ENCODE assay signal across 8 cellular contexts in the genomic region with DNA sequence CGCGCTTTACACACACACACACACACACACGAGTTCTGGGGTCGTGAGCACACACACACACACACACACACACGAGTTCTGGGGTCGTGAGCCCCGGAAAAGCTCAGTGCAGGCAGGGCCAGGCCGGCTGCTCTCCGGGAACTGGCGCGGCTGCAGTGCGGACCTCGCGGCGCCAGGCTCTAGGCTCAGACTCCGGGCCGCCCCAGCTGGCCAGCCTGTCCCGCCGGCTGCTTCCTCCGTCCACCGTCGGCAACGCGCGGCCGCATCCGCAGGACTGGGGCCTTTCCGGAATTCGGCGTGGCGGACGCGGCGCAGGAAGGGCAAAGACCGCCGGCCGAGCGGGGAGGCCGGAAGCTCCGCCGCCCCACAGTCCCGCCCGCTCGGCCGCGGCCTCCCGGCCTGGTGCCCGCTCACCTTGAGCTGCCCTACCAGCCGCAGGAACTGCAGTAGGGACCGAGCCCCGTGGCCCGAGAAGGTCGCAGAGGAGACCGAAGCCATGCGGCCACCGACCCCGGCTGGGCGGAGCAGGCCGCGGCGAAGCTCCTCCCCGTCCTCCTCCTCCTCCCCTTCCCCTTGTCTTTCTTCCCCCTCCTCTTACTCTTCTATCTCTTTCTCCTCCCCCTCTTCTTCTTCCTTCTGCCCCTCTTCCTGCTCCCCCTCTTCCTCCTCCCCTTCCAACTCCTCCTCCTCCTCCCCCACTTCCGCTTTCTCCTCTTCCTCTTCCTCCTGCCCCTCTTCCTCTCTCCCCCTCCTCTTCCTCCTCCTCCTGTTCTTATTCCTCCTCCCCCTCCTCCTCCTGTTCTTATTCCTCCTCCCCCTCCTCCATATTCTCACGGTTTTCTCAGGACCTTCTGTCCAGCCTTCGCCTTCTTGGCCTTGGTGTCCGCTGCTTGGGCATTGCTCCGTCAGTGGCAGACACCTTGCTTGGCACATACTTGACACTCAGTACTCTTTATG. TPM values are rescaled to one million over a fixed set of nuclear protein-coding genes. Genes with fewer than 3 reads are reported as not detected.
A peak's percentile ranks its signal among the peaks of the same experiment; 100 is the strongest.
DNase-seq lines count a peak whose midpoint lies in the region; ATAC-seq and TF ChIP-seq lines count a peak whose summit lies in the region.

A gene with protein sequence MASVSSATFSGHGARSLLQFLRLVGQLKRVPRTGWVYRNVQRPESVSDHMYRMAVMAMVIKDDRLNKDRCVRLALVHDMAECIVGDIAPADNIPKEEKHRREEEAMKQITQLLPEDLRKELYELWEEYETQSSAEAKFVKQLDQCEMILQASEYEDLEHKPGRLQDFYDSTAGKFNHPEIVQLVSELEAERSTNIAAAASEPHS (minus strand): TSS at position 533 of the 957 bp plus-strand sequence. CDS start 35 bp downstream, at position 498.

- WGBS in lower leg skin, 2 donors: 4 to 8% methylated on average over 29 to 67 of the region's 67 CpGs

- H3K27ac ChIP-seq in duodenal mucosa (ENCODE audit: low read depth, low read length): peak within 1 kb of the TSS; percentile 62

- peaks cover 11 to 14% of the 10 kb centered on the region in 2 donors for H3K4me1 ChIP-seq in duodenal mucosa (ENCODE audit: control insufficient read depth in 1 of 2, insufficient read depth in 2 of 2, low read length in 2 of 2)

- no peaks in the 10 kb centered on the region for H3K9me3 ChIP-seq in duodenal mucosa (ENCODE audit: control insufficient read depth in 1 of 2, low read length in 2 of 2)

- H3K4me3 ChIP-seq in duodenal mucosa (ENCODE audit: low read depth in 1 of 2, low read length in 2 of 2): peak within 1 kb of the TSS; percentile 73 to 84
- H3K4me3 ChIP-seq in lower leg skin (ENCODE audit: low read depth, poor library complexity, severe bottlenecking): peak within 1 kb of the TSS; percentile 73

- in situ Hi-C loops in ACHN (cut with HindIII; ENCODE audit: low pct_ligation_motif_present, low pct_unique_long_range_greater_than_20kb, low sequenced_read_pairs): no loop called here

- DNase-seq in ACHN: peak; percentile 73
- peak; percentile 37 for DNase-seq in NCI-H345 treated with DMSO at 0.1 percent for 48 hours (lab: John Stamatoyannopoulos, UW; ENCODE audit: unreplicated experiment)
- peak; percentile 22 for DNase-seq in activated CD4-positive, alpha-beta T cell treated with anti-CD3 and anti-CD28 coated beads, Interleukin-2, amount 50 U/mL, for 1 hour
- DNase-seq in lower leg skin (ENCODE audit: low spot score in 2 of 2): peak; percentile 26 to 92
- peak in 2 of 3 donors; percentile 4 to 35 for DNase-seq in stimulated activated CD4-positive, alpha-beta T cell treated with anti-CD3 and anti-CD28 coated beads, TNF-alpha, amount 100 ng/mL, for 1 hour (ENCODE audit: low read depth in 3 of 3, low spot score in 1 of 3)

- intact Hi-C loops in lower leg skin (cut with DNase I; ENCODE audit: low total_unique reads): no loop called here

- no peaks in the 10 kb centered on the region for H3K27me3 ChIP-seq in duodenal mucosa (ENCODE audit: control insufficient read depth in 1 of 2, insufficient read depth in 2 of 2, low read length in 2 of 2)

- peaks cover 1 to 9% of the 10 kb centered on the region in 2 donors for H3K36me3 ChIP-seq in duodenal mucosa (ENCODE audit: control insufficient read depth in 1 of 2, insufficient read depth in 2 of 2, low read length in 2 of 2)

- peak in 1 of 3 donors; percentile 39 for TF ChIP-seq CTCF in lower leg skin (IDR thresholded peaks at IDR 0.05)

- peak within 1 kb of the TSS; percentile 58 to 88 for H3K9ac ChIP-seq in duodenal mucosa (ENCODE audit: low read depth in 1 of 2, low read length in 2 of 2)

- ATAC-seq in GM18517 (IDR thresholded peaks at IDR 0.05; ENCODE audit: unreplicated experiment): peak; percentile 79
- ATAC-seq in HG02973 (IDR thresholded peaks at IDR 0.05; ENCODE audit: unreplicated experiment): peak; percentile 87

- no peak for TF ChIP-seq POLR2A in lower leg skin (IDR thresholded peaks at IDR 0.05)

RNA-seq across cellular contexts. Expression of the gene that starts here (rescaled TPM):
- 10 to 100 TPM; 40.1 to 65.6 (median 42.8) TPM for total RNA-seq in lower leg skin

Comparison
In these comparisons a context has a peak if more than half of its experiments do, and no peak if none do; other contexts are left out.
1. Peak in every context shown above with its lines: DNase-seq, ATAC-seq, H3K4me3 ChIP-seq and H3K27ac ChIP-seq.
2. DNase-seq: peak in every context shown above with its lines; median percentile 73 in ACHN; 59 in lower leg skin; 37 in NCI-H345 treated with DMSO at 0.1 percent for 48 hours; 22 in activated CD4-positive, alpha-beta T cell treated with anti-CD3 and anti-CD28 coated beads, Interleukin-2, amount 50 U/mL, for 1 hour; 20 in stimulated activated CD4-positive, alpha-beta T cell treated with anti-CD3 and anti-CD28 coated beads, TNF-alpha, amount 100 ng/mL, for 1 hour.